Comparison of ENCODE assay signal across 8 cellular contexts in genomic region chr13:33639640-33640080, GRCh38.
A peak's percentile ranks its signal among the peaks of the same experiment; 100 is the strongest.
DNase-seq lines count a peak whose midpoint lies in the region; ATAC-seq and TF ChIP-seq lines count a peak whose summit lies in the region.

No MANE protein-coding gene starts in this region.

- TF ChIP-seq CTCF in omental fat pad (IDR thresholded peaks at IDR 0.05) = no peak

- ATAC-seq in GM19452 (IDR thresholded peaks at IDR 0.05; ENCODE audit: unreplicated experiment) = peak; percentile 57
- ATAC-seq in HG03095 (IDR thresholded peaks at IDR 0.05; ENCODE audit: unreplicated experiment) = peak; percentile 66
- ATAC-seq in omental fat pad (ENCODE audit: low FRiP score) = no peak

- DNase-seq in activated T-cell treated with anti-CD3 and anti-CD28 coated beads, Interleukin-2, amount 50 U/mL, for 48 hours = peak; percentile 55 to 64
- peak; percentile 37 to 46 for DNase-seq in stimulated activated CD4-positive, alpha-beta T cell treated with anti-CD3 and anti-CD28 coated beads, Interleukin-4, amount 100 ng/mL, for 48 hours (ENCODE audit: low read depth in 2 of 2)
- DNase-seq in LoVo (ENCODE audit: low spot score) (no peak), NCI-H1436 treated with DMSO at 0.1 percent for 48 hours (lab: John Stamatoyannopoulos, UW) (no peak), omental fat pad (ENCODE audit: low spot score) (no peak), NCI-H524 (lab: John Stamatoyannopoulos, UW) (no peak)

Comparison
In these comparisons a context has a peak if more than half of its experiments do, and no peak if none do; other contexts are left out.
1. DNase-seq: peak in activated T-cell treated with anti-CD3 and anti-CD28 coated beads, Interleukin-2, amount 50 U/mL, for 48 hours (2 of 2) and stimulated activated CD4-positive, alpha-beta T cell treated with anti-CD3 and anti-CD28 coated beads, Interleukin-4, amount 100 ng/mL, for 48 hours (2 of 2); none in LoVo (single experiment), NCI-H1436 treated with DMSO at 0.1 percent for 48 hours (single experiment), omental fat pad (single experiment) and NCI-H524 (0 of 2).